10 cellular contexts compared by ENCODE assay signal in genomic region chr11:12160231-12160630, GRCh38. TPM values are rescaled to one million over a fixed set of nuclear protein-coding genes. Genes with fewer than 3 reads are reported as not detected.
DNase-seq lines count a peak whose midpoint lies in the region; FAIRE-seq and TF ChIP-seq lines count a peak whose summit lies in the region.
"Had no signal": no experiment of that assay in that cellular context is flagged by ENCODE, and none has a peak within 500 bp of the region (broad histone marks: within the 10 kb centered on the region; RNA-seq: fewer than 3 reads in every experiment).

No MANE protein-coding gene starts in this region.

- peaks cover 87% of the 10 kb centered on the region for H3K4me1 ChIP-seq in astrocyte (ENCODE audit: insufficient read depth, low read length)
- peaks cover 49 to 81% of the 10 kb centered on the region in 2 donors for H3K4me1 ChIP-seq in mucosa of rectum (ENCODE audit: control insufficient read depth in 2 of 2, insufficient read depth in 2 of 2, low read length in 2 of 2)
- peaks cover 87% of the 10 kb centered on the region for H3K4me1 ChIP-seq in testis

- POLR2A ChIA-PET in activated CD4-positive, alpha-beta memory T cell treated with anti-CD3 and anti-CD28 coated beads for 36 hours (lab: Charles Lee): interaction anchor here (1.1 kb wide), 1 partner anchor 9 kb away, joined by 3 read pairs; no protein-coding TSS in a partner anchor
- POLR2A ChIA-PET in activated CD4-positive, alpha-beta memory T cell treated with anti-CD3 and anti-CD28 coated beads, Interleukin-2, amount 10 ng/mL, durations not matched to agents 7 days and 5 days (lab: Charles Lee): interaction anchor here (0.6 to 2.8 kb wide), 5 partner anchors 9 to 50 kb away, joined by 3 to 13 read pairs (median 4); no protein-coding TSS in a partner anchor

- peaks cover 21% of the 10 kb centered on the region for H3K36me3 Mint-ChIP-seq in activated CD4-positive, alpha-beta memory T cell treated with anti-CD3 and anti-CD28 coated beads for 36 hours
- peaks cover 42% of the 10 kb centered on the region for H3K36me3 Mint-ChIP-seq in activated CD4-positive, alpha-beta memory T cell treated with anti-CD3 and anti-CD28 coated beads, Interleukin-2, amount 10 ng/mL, durations not matched to agents 7 days and 5 days (ENCODE audit: low read depth)
- peaks cover 46% of the 10 kb centered on the region for H3K36me3 Mint-ChIP-seq in astrocyte (ENCODE audit: low read depth, unreplicated experiment)

- no peak overlapping the region for H3K27ac Mint-ChIP-seq in activated CD4-positive, alpha-beta memory T cell treated with anti-CD3 and anti-CD28 coated beads for 36 hours
- H3K27ac Mint-ChIP-seq in activated CD4-positive, alpha-beta memory T cell treated with anti-CD3 and anti-CD28 coated beads, Interleukin-2, amount 10 ng/mL, durations not matched to agents 7 days and 5 days: no peak overlapping the region
- H3K27ac Mint-ChIP-seq in astrocyte (ENCODE audit: unreplicated experiment): peak overlapping the region; percentile 90
- H3K27ac Mint-ChIP-seq: nephron progenitor cell had no signal

- H3K9ac ChIP-seq in astrocyte (ENCODE audit: low read length): peak overlapping the region; percentile 90
- peak overlapping the region in 1 of 2 donors; percentile 25 for H3K9ac ChIP-seq in mucosa of rectum (ENCODE audit: low read depth in 1 of 2, low read length in 2 of 2)

- intact Hi-C loops in activated CD4-positive, alpha-beta memory T cell treated with anti-CD3 and anti-CD28 coated beads for 36 hours (cut with micrococcal nuclease): no loop called here
- intact Hi-C loops in testis (cut with DNase I; ENCODE audit: low total_unique reads): no loop called here

- H3K4me3 Mint-ChIP-seq in activated CD4-positive, alpha-beta memory T cell treated with anti-CD3 and anti-CD28 coated beads for 36 hours: no peak overlapping the region
- no peak overlapping the region for H3K4me3 Mint-ChIP-seq in activated CD4-positive, alpha-beta memory T cell treated with anti-CD3 and anti-CD28 coated beads, Interleukin-2, amount 10 ng/mL, durations not matched to agents 7 days and 5 days
- peak overlapping the region; percentile 51 for H3K4me3 Mint-ChIP-seq in astrocyte (ENCODE audit: unreplicated experiment)
- H3K4me3 Mint-ChIP-seq: nephron progenitor cell had no signal

- WGBS in testis, 2 donors: 81 to 86% methylated on average over 6 of the region's 6 CpGs

- H3K4me1 Mint-ChIP-seq in activated CD4-positive, alpha-beta memory T cell treated with anti-CD3 and anti-CD28 coated beads for 36 hours (ENCODE audit: low read depth): peaks cover 57% of the 10 kb centered on the region
- H3K4me1 Mint-ChIP-seq in activated CD4-positive, alpha-beta memory T cell treated with anti-CD3 and anti-CD28 coated beads, Interleukin-2, amount 10 ng/mL, durations not matched to agents 7 days and 5 days: peaks cover 71% of the 10 kb centered on the region
- H3K4me1 Mint-ChIP-seq in astrocyte (ENCODE audit: low read depth, unreplicated experiment): peaks cover 81% of the 10 kb centered on the region

- H3K4me3 ChIP-seq in astrocyte (ENCODE audit: insufficient read depth, low read depth, low read length) (no peak overlapping the region), mucosa of rectum (ENCODE audit: low read length in 2 of 2) (no peak overlapping the region), testis (no peak overlapping the region)

- H3K27me3 ChIP-seq in astrocyte (ENCODE audit: insufficient read depth, low read length) (no peaks in the 10 kb centered on the region), mucosa of rectum (ENCODE audit: control insufficient read depth in 2 of 2, insufficient read depth in 2 of 2, low read length in 2 of 2) (no peaks in the 10 kb centered on the region), testis (no peaks in the 10 kb centered on the region)

- TF ChIP-seq POLR2A in testis (IDR thresholded peaks at IDR 0.05): no peak

- H4K20me1 ChIP-seq in astrocyte (ENCODE audit: insufficient read depth, low read length): peaks cover 6% of the 10 kb centered on the region

- no peak for FAIRE-seq in astrocyte (lab: Jason Lieb, UNC)

- no peak overlapping the region for H2AFZ ChIP-seq in astrocyte (ENCODE audit: low read depth, low read length)

- CTCF ChIA-PET in activated CD4-positive, alpha-beta memory T cell treated with anti-CD3 and anti-CD28 coated beads for 36 hours (lab: Charles Lee): interaction anchor here (1.8 kb wide), 1 partner anchor 9 kb away, joined by 4 read pairs; no protein-coding TSS in a partner anchor
- CTCF ChIA-PET in activated CD4-positive, alpha-beta memory T cell treated with anti-CD3 and anti-CD28 coated beads, Interleukin-2, amount 10 ng/mL, durations not matched to agents 7 days and 5 days (lab: Charles Lee): interaction anchor here (1.2 to 1.5 kb wide), 2 partner anchors 12 to 39 kb away, joined by 3 to 4 read pairs; no protein-coding TSS in a partner anchor

- no peaks in the 10 kb centered on the region for H3K27me3 Mint-ChIP-seq in activated CD4-positive, alpha-beta memory T cell treated with anti-CD3 and anti-CD28 coated beads for 36 hours
- no peaks in the 10 kb centered on the region for H3K27me3 Mint-ChIP-seq in activated CD4-positive, alpha-beta memory T cell treated with anti-CD3 and anti-CD28 coated beads, Interleukin-2, amount 10 ng/mL, durations not matched to agents 7 days and 5 days
- H3K27me3 Mint-ChIP-seq in astrocyte (ENCODE audit: low read depth, unreplicated experiment): no peaks in the 10 kb centered on the region

- peaks cover 74% of the 10 kb centered on the region for H3K79me2 ChIP-seq in astrocyte (ENCODE audit: insufficient read depth, low read length)

- no peaks in the 10 kb centered on the region for H3K9me3 Mint-ChIP-seq in activated CD4-positive, alpha-beta memory T cell treated with anti-CD3 and anti-CD28 coated beads for 36 hours
- H3K9me3 Mint-ChIP-seq in activated CD4-positive, alpha-beta memory T cell treated with anti-CD3 and anti-CD28 coated beads, Interleukin-2, amount 10 ng/mL, durations not matched to agents 7 days and 5 days: no peaks in the 10 kb centered on the region
- no peaks in the 10 kb centered on the region for H3K9me3 Mint-ChIP-seq in astrocyte (ENCODE audit: unreplicated experiment)
- H3K9me3 Mint-ChIP-seq: nephron progenitor cell had no signal

- H3K9me3 ChIP-seq in astrocyte (ENCODE audit: insufficient read depth, low read depth, low read length) (no peaks in the 10 kb centered on the region), mucosa of rectum (ENCODE audit: control insufficient read depth in 2 of 2, low read length in 2 of 2) (no peaks in the 10 kb centered on the region), testis (no peaks in the 10 kb centered on the region)

- TF ChIP-seq CTCF in astrocyte (IDR thresholded peaks at IDR 0.05; ENCODE audit: insufficient read depth, low read depth, low read length): no peak
- TF ChIP-seq CTCF in testis (IDR thresholded peaks at IDR 0.05): no peak

- H3K27ac ChIP-seq in astrocyte (ENCODE audit: low read depth, low read length): peak overlapping the region; percentile 99
- peak overlapping the region; percentile 61 to 70 for H3K27ac ChIP-seq in mucosa of rectum (ENCODE audit: low read depth in 2 of 2, low read length in 2 of 2)
- H3K27ac ChIP-seq in testis: peak overlapping the region; percentile 89 to 94

- peak; percentile 6 for DNase-seq in activated CD4-positive, alpha-beta memory T cell treated with anti-CD3 and anti-CD28 coated beads for 36 hours
- DNase-seq in activated CD4-positive, alpha-beta memory T cell treated with anti-CD3 and anti-CD28 coated beads, Interleukin-2, amount 10 ng/mL, durations not matched to agents 7 days and 5 days: no peak
- no peak for DNase-seq in astrocyte (ENCODE audit: low read depth)
- peak; percentile 11 for DNase-seq in testis
- DNase-seq in AG08396 (ENCODE audit: low spot score): no peak
- DNase-seq in EL: no peak
- no peak for DNase-seq in NCI-H146 treated with DMSO at 0.1 percent for 48 hours (lab: John Stamatoyannopoulos, UW; ENCODE audit: unreplicated experiment)
- DNase-seq: effector CD8-positive, alpha-beta T cell; nephron progenitor cell had no signal

- peaks cover 55% of the 10 kb centered on the region for H3K36me3 ChIP-seq in astrocyte (ENCODE audit: insufficient read depth, low read length)
- H3K36me3 ChIP-seq in mucosa of rectum (ENCODE audit: control insufficient read depth in 2 of 2, insufficient read depth in 2 of 2, low read length in 2 of 2): peaks cover 17% of the 10 kb centered on the region in 2 donors
- H3K36me3 ChIP-seq in testis (ENCODE audit: low read depth, missing control alignments): no peaks in the 10 kb centered on the region

- H3K4me2 ChIP-seq in astrocyte (ENCODE audit: low read length): peak overlapping the region; percentile 58

RNA-seq across cellular contexts. Expression of gene MICAL2, which starts 49.8 kb away (rescaled TPM):
- total RNA-seq in activated CD4-positive, alpha-beta memory T cell treated with anti-CD3 and anti-CD28 coated beads for 36 hours: 100 to 1,000 TPM; 213 to 220 TPM
- total RNA-seq in activated CD4-positive, alpha-beta memory T cell treated with anti-CD3 and anti-CD28 coated beads, Interleukin-2, amount 10 ng/mL, durations not matched to agents 7 days and 5 days: 100 to 1,000 TPM; 135 to 143 TPM
- total RNA-seq in astrocyte: 357 and 471 TPM in 2 replicates
- total RNA-seq in testis: 100 to 1,000 TPM; 401 to 461 TPM
- 224 TPM for polyA plus RNA-seq in testis (ENCODE audit: insufficient read depth, low read depth, low replicate concordance)

Comparison
In these comparisons a context has a peak if more than half of its experiments do, and no peak if none do; other contexts are left out.
1. DNase-seq: peak in activated CD4-positive, alpha-beta memory T cell treated with anti-CD3 and anti-CD28 coated beads for 36 hours (single experiment) and testis (single experiment); none in activated CD4-positive, alpha-beta memory T cell treated with anti-CD3 and anti-CD28 coated beads, Interleukin-2, amount 10 ng/mL, durations not matched to agents 7 days and 5 days (single experiment), astrocyte (single experiment), AG08396 (single experiment), EL (single experiment) and NCI-H146 treated with DMSO at 0.1 percent for 48 hours (single experiment).
2. Peak in every context shown above with its lines, with median percentiles within 50 percentile points of each other: H3K27ac ChIP-seq.